In genomic region chr2:119247844-119248271, GRCh38 we compare ENCODE assay signal across 23 cellular contexts. TPM values are rescaled to one million over a fixed set of nuclear protein-coding genes. Genes with fewer than 3 reads are reported as not detected.
"Had no signal": no experiment of that assay in that cellular context is flagged by ENCODE, and none has a peak within 500 bp of the region (broad histone marks: within the 10 kb centered on the region; RNA-seq: fewer than 3 reads in every experiment).

No MANE protein-coding gene starts in this region.

- H3K4me1 ChIP-seq: ascending aorta, heart right ventricle, testis had no signal

- H3K4me3 Mint-ChIP-seq: activated B cell treated with CpG ODN at 0.5 μM for 24 hours; activated CD4-positive, alpha-beta memory T cell treated with anti-CD3 and anti-CD28 coated beads, Interleukin-2, amount 10 ng/mL, durations not matched to agents 7 days and 5 days; activated CD8-positive, alpha-beta memory T cell treated with anti-CD3 and anti-CD28 coated beads, Interleukin-2, amount 10 ng/mL, durations not matched to agents 7 days and 5 days; activated T-helper 17 cell treated with anti-CD3 and anti-CD28 coated beads, Interleukin-2, amount 50 U/mL, for 72 hours; neural crest cell; type B pancreatic cell had no signal

- FAIRE-seq: bronchial epithelial cell, small intestine had no signal

- H3K27ac ChIP-seq: ascending aorta, esophagus muscularis mucosa, heart right ventricle, ovary, psoas muscle, testis had no signal

- H3K27ac Mint-ChIP-seq: activated B cell treated with CpG ODN at 0.5 μM for 24 hours; activated CD4-positive, alpha-beta memory T cell treated with anti-CD3 and anti-CD28 coated beads, Interleukin-2, amount 10 ng/mL, durations not matched to agents 7 days and 5 days; activated CD8-positive, alpha-beta memory T cell treated with anti-CD3 and anti-CD28 coated beads, Interleukin-2, amount 10 ng/mL, durations not matched to agents 7 days and 5 days; activated T-helper 17 cell treated with anti-CD3 and anti-CD28 coated beads, Interleukin-2, amount 50 U/mL, for 72 hours had no signal

- H3K4me1 Mint-ChIP-seq: activated B cell treated with CpG ODN at 0.5 μM for 24 hours; activated CD4-positive, alpha-beta memory T cell treated with anti-CD3 and anti-CD28 coated beads, Interleukin-2, amount 10 ng/mL, durations not matched to agents 7 days and 5 days; activated CD8-positive, alpha-beta memory T cell treated with anti-CD3 and anti-CD28 coated beads, Interleukin-2, amount 10 ng/mL, durations not matched to agents 7 days and 5 days; activated T-helper 17 cell treated with anti-CD3 and anti-CD28 coated beads, Interleukin-2, amount 50 U/mL, for 72 hours; neural crest cell had no signal

- H3K9me3 ChIP-seq: ovary, psoas muscle, testis had no signal

- H3K9me3 Mint-ChIP-seq: activated CD4-positive, alpha-beta memory T cell treated with anti-CD3 and anti-CD28 coated beads, Interleukin-2, amount 10 ng/mL, durations not matched to agents 7 days and 5 days; activated T-helper 17 cell treated with anti-CD3 and anti-CD28 coated beads, Interleukin-2, amount 50 U/mL, for 72 hours; type B pancreatic cell had no signal

- H3K4me3 ChIP-seq: ascending aorta, esophagus muscularis mucosa, heart right ventricle, lung, ovary, psoas muscle, testis had no signal

- DNase-seq: activated B cell treated with CpG ODN at 0.5 μM for 24 hours; activated CD4-positive, alpha-beta memory T cell treated with anti-CD3 and anti-CD28 coated beads, Interleukin-2, amount 10 ng/mL, durations not matched to agents 7 days and 5 days; activated CD8-positive, alpha-beta memory T cell treated with anti-CD3 and anti-CD28 coated beads, Interleukin-2, amount 10 ng/mL, durations not matched to agents 7 days and 5 days; activated naive CD4-positive, alpha-beta T cell treated with anti-CD3 and anti-CD28 coated beads, Interleukin-2, amount 50 U/mL, for 16 hours; cerebellar nuclear complex; cortex of kidney; heart right ventricle; left cardiac atrium; psoas muscle; right cardiac atrium; small intestine; stimulated activated CD4-positive, alpha-beta T cell treated with anti-CD3 and anti-CD28 coated beads, Interleukin-4, amount 100 ng/mL, for 1 hour; T-helper 1 cell; T-helper 9 cell; testis had no signal

- H3K36me3 Mint-ChIP-seq: activated CD8-positive, alpha-beta memory T cell treated with anti-CD3 and anti-CD28 coated beads, Interleukin-2, amount 10 ng/mL, durations not matched to agents 7 days and 5 days; type B pancreatic cell had no signal

- H3K27me3 ChIP-seq: ascending aorta, esophagus muscularis mucosa, heart right ventricle, ovary, testis had no signal

- H3K27me3 Mint-ChIP-seq: activated B cell treated with CpG ODN at 0.5 μM for 24 hours; activated CD4-positive, alpha-beta memory T cell treated with anti-CD3 and anti-CD28 coated beads, Interleukin-2, amount 10 ng/mL, durations not matched to agents 7 days and 5 days; activated CD8-positive, alpha-beta memory T cell treated with anti-CD3 and anti-CD28 coated beads, Interleukin-2, amount 10 ng/mL, durations not matched to agents 7 days and 5 days; type B pancreatic cell had no signal

- H3K36me3 ChIP-seq: ovary had no signal

RNA-seq across cellular contexts. Expression of gene STEAP3, which starts 24.2 kb away (rescaled TPM):
- total RNA-seq: activated CD4-positive, alpha-beta memory T cell treated with anti-CD3 and anti-CD28 coated beads, Interleukin-2, amount 10 ng/mL, durations not matched to agents 7 days and 5 days had no signal
